9 cellular contexts compared by ENCODE assay signal in genomic region chr19:29663861-29664752, GRCh38. TPM values are rescaled to one million over a fixed set of nuclear protein-coding genes. Genes with fewer than 3 reads are reported as not detected.
DNase-seq lines count a peak whose midpoint lies in the region; ATAC-seq and TF ChIP-seq lines count a peak whose summit lies in the region.
"Had no signal": no experiment of that assay in that cellular context is flagged by ENCODE, and none has a peak within 500 bp of the region (broad histone marks: within the 10 kb centered on the region; RNA-seq: fewer than 3 reads in every experiment).

No MANE protein-coding gene starts in this region.

- peak overlapping the region; percentile 80 for H3K9ac ChIP-seq in PC-3 (ENCODE audit: low read length)

- intact Hi-C loops in PC-3 (cut with micrococcal nuclease) (loop anchor here (5.0 kb wide), 1 partner anchor 42 kb away; no protein-coding TSS in a partner anchor), psoas muscle (cut with DNase I) (loop anchor here (2.0 to 5.0 kb wide), 3 partner anchors 31 to 53 kb away; partner anchors contain the start of gene C19orf12 (in 1 of the 2))

- H3F3A ChIP-seq in PC-3 (ENCODE audit: low read length, unreplicated experiment) = no peaks in the 10 kb centered on the region

- H3K4me3 ChIP-seq in PC-3 (ENCODE audit: low read length) (peak overlapping the region; percentile 85; the same call in 1 of the 2 replicates), psoas muscle (peak overlapping the region; percentile 75), H7 (ENCODE audit: insufficient read depth, low read depth, low read length) (no peak overlapping the region)

- H3K27ac ChIP-seq in PC-3 (ENCODE audit: low read length) = peak overlapping the region; percentile 94
- H3K27ac ChIP-seq in psoas muscle = peak overlapping the region; percentile 86

- no peaks in the 10 kb centered on the region for H3K36me3 ChIP-seq in PC-3 (ENCODE audit: low read depth, low read length)
- no peaks in the 10 kb centered on the region for H3K36me3 ChIP-seq in psoas muscle (ENCODE audit: insufficient read depth in 1 of 2, low read depth in 1 of 2)
- H3K36me3 ChIP-seq in H7 (replicated peaks; ENCODE audit: control insufficient read depth, insufficient read depth, low read length) = no peaks in the 10 kb centered on the region

- H3K4me1 ChIP-seq in PC-3 (ENCODE audit: insufficient read depth, low read length) = peaks cover 40% of the 10 kb centered on the region
- peaks cover 47% of the 10 kb centered on the region for H3K4me1 ChIP-seq in psoas muscle

- H3K27me3 ChIP-seq in PC-3 (ENCODE audit: low read length) (no peaks in the 10 kb centered on the region), psoas muscle (ENCODE audit: insufficient read depth in 3 of 3, low read length in 2 of 3) (no peaks in the 10 kb centered on the region), H7 (ENCODE audit: control insufficient read depth, insufficient read depth, low read length) (peaks cover 2% of the 10 kb centered on the region; the same call in 1 of the 2 replicates)

- H3K79me2 ChIP-seq in PC-3 (ENCODE audit: low read length) = peaks cover 29% of the 10 kb centered on the region

- H3K9me3 ChIP-seq in PC-3 (ENCODE audit: low read length) = no peaks in the 10 kb centered on the region
- H3K9me3 ChIP-seq in psoas muscle = no peaks in the 10 kb centered on the region

- WGBS in psoas muscle, 3 donors = 82 to 87% (median 85%) methylated on average over 16 to 19 of the region's 19 CpGs

- no peaks in the 10 kb centered on the region for H3K9me2 ChIP-seq in PC-3 (replicated peaks; ENCODE audit: low read length)

- POLR2A ChIA-PET in PC-3 (lab: Charles Lee; ENCODE audit: unreplicated experiment) = no interaction called here

- TF ChIP-seq CTCF in PC-3 (conservative IDR thresholded peaks at IDR 0.05; ENCODE audit: low read depth, low read length) = no peak
- no peak for TF ChIP-seq CTCF in psoas muscle (IDR thresholded peaks at IDR 0.05)

- DNase-seq in EH (ENCODE audit: low read depth) (peak; percentile 77), PC-3 (peak; percentile 78), psoas muscle (no peak), C1 segment of cervical spinal cord (lab: John Stamatoyannopoulos, UW) (no peak), NCI-H2227 (lab: John Stamatoyannopoulos, UW; ENCODE audit: unreplicated experiment) (no peak), H7 (no peak)
- DNase-seq: NCI-H187 treated with DMSO at 0.1 percent for 48 hours had no signal

- CTCF ChIA-PET in PC-3 (lab: Charles Lee) = no interaction called here

- ATAC-seq in PC-3 (peak; percentile 13), esophagus mucosa (peak; percentile 26), psoas muscle (no peak), GM18858 (IDR thresholded peaks at IDR 0.05; ENCODE audit: unreplicated experiment) (no peak)

- peak overlapping the region; percentile 94 for H3K4me2 ChIP-seq in PC-3 (ENCODE audit: low read length)

- H2AFZ ChIP-seq in PC-3 (ENCODE audit: low read length) = no peak overlapping the region

- peaks cover 4% of the 10 kb centered on the region; the same call in 1 of the 2 replicates for H4K20me1 ChIP-seq in PC-3 (ENCODE audit: low read length)

- BruUV-seq in PC-3 (replicated peaks; lab: Mats Ljungman, UMichigan) = no TSS peak

RNA-seq across cellular contexts. Expression of gene PLEKHF1, which starts 1.2 kb away (rescaled TPM):
- total RNA-seq in PC-3 (2014; rRNA removed) = 15.9 and 19.7 TPM in 2 replicates
- 4.4 TPM for total RNA-seq in esophagus mucosa
- total RNA-seq in psoas muscle = 100 to 1,000 TPM in 1 of 4 donors, 10 to 100 TPM in 2, 1 to 10 TPM in 1; 5.1 to 119 (median 44.0) TPM
- polyA plus RNA-seq in psoas muscle = 10 to 100 TPM; 60.2 to 77.0 (median 73.8) TPM
- total RNA-seq in H7 (2014; rRNA removed; shearing (Covaris generic)) = 12.9 and 19.4 TPM in 2 replicates

RNA-seq across cellular contexts. Expression of gene C19orf12, which starts 51.0 kb away (rescaled TPM):
- total RNA-seq in PC-3 (2014; rRNA removed) (11.8 and 25.2 TPM in 2 replicates), esophagus mucosa (8.1 TPM), psoas muscle (10 to 100 TPM; 37.5 to 93.3 (median 55.6) TPM)
- 100 to 1,000 TPM in 1 of 3 donors, 10 to 100 TPM in 2; 46.8 to 142 (median 68.4) TPM for polyA plus RNA-seq in psoas muscle
- 24.0 and 24.1 TPM in 2 replicates for total RNA-seq in H7 (2014; rRNA removed; shearing (Covaris generic))

RNA-seq across cellular contexts. Expression of gene POP4, which starts 58.0 kb away (rescaled TPM):
- total RNA-seq in PC-3 (2014; rRNA removed) (99.7 and 115 TPM in 2 replicates), esophagus mucosa (49.3 TPM), psoas muscle (10 to 100 TPM; 45.3 to 70.3 (median 47.9) TPM)
- 100 to 1,000 TPM in 1 of 3 donors, 10 to 100 TPM in 2; 63.9 to 144 (median 97.3) TPM for polyA plus RNA-seq in psoas muscle
- total RNA-seq in H7 (2014; rRNA removed; shearing (Covaris generic)) = 63.5 and 69.1 TPM in 2 replicates

Comparison
In these comparisons a context has a peak if more than half of its experiments do, and no peak if none do; other contexts are left out.
1. DNase-seq: peak in EH (single experiment) and PC-3 (single experiment); none in psoas muscle (0 of 2), C1 segment of cervical spinal cord (0 of 14), NCI-H2227 (single experiment) and H7 (single experiment).
2. ATAC-seq: peak in PC-3 (single experiment) and esophagus mucosa (single experiment); none in psoas muscle (0 of 4) and GM18858 (single experiment).